Comparison of ENCODE assay signal across 10 cellular contexts in the genomic region with DNA sequence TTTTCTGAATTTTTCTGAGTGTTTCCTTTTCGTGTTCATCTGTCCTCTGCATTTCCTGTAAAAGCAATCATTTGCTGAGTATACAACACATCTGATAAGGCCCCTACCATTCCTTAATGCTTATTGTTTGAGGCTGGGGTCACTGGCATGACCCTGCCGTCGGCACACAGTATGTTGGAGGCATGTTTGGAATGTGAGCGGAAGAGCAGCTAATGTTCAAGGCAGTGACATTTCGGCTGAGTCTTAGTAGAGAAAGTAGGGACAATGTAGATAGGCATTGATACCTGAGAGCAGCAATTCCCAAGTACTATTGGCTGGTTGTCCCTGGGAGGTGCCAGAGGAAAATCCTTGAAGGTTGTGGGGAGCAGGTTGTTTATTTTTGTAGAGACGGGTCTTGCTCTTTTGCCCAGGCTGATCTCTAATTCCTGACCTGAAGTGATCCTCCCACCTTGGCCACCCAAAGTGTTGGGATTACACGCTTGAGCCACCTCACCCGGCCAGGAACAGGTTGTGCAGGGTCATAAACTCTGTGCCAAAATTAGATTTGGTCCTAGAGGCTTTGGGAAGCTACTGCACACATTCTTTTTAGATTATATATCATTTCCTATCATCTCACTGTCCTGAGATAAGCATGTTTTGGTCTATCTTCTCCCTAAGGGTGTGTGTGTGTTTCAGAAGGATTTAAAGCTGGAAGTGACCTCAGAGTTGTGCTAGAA. TPM values are rescaled to one million over a fixed set of nuclear protein-coding genes. Genes with fewer than 3 reads are reported as not detected.
DNase-seq lines count a peak whose midpoint lies in the region; ATAC-seq and TF ChIP-seq lines count a peak whose summit lies in the region.
"Had no signal": no experiment of that assay in that cellular context is flagged by ENCODE, and none has a peak within 500 bp of the region (broad histone marks: within the 10 kb centered on the region; RNA-seq: fewer than 3 reads in every experiment).

No MANE protein-coding gene starts in this region.

- no peaks in the 10 kb centered on the region for H3K27me3 ChIP-seq in right atrium auricular region

- H3K4me3 ChIP-seq in right atrium auricular region = no peak overlapping the region
- H3K4me3 ChIP-seq: HAP-1 had no signal

- no peak for TF ChIP-seq CTCF in right atrium auricular region (IDR thresholded peaks at IDR 0.05)

- ATAC-seq in HG03025 (IDR thresholded peaks at IDR 0.05; ENCODE audit: low FRiP score, unreplicated experiment) = no peak

- DNase-seq in HT-29 (ENCODE audit: low spot score) (peak; percentile 24), right atrium auricular region (ENCODE audit: low spot score) (no peak), pulmonary artery endothelial cell (ENCODE audit: low read depth, low spot score) (peak; percentile 74), ACHN (no peak), NCI-H526 treated with DMSO at 0.1 percent for 48 hours (lab: John Stamatoyannopoulos, UW) (no peak)
- DNase-seq in stimulated activated CD8-positive, alpha-beta memory T cell treated with anti-CD3 and anti-CD28 coated beads, Interleukin-4, amount 100 ng/mL, for 48 hours = no peak
- DNase-seq: activated CD4-positive, alpha-beta T cell treated with anti-CD3 and anti-CD28 coated beads for 4 hours had no signal

- in situ Hi-C loops in ACHN (cut with HindIII; ENCODE audit: low pct_ligation_motif_present, low pct_unique_long_range_greater_than_20kb, low sequenced_read_pairs) = no loop called here

- H3K27ac ChIP-seq in angular gyrus (ENCODE audit: low read depth, low read length) (peak overlapping the region; percentile 46), right atrium auricular region (peak overlapping the region; percentile 20 to 48)

- peaks cover 8% of the 10 kb centered on the region for H3K36me3 ChIP-seq in right atrium auricular region

- no peaks in the 10 kb centered on the region for H3K9me3 ChIP-seq in right atrium auricular region
- H3K9me3 ChIP-seq: HAP-1 had no signal

- H3K4me1 ChIP-seq in right atrium auricular region = peaks cover 0 to 33% of the 10 kb centered on the region in 2 donors
- H3K4me1 ChIP-seq: HAP-1 had no signal

RNA-seq across cellular contexts. Expression of gene PTPN23, which starts 13.5 kb away (rescaled TPM):
- total RNA-seq in HT-29 (2014; rRNA removed; shearing (Covaris generic)) = 13.9 and 16.6 TPM in 2 replicates
- 10 to 100 TPM; 13.7 to 18.8 TPM for total RNA-seq in right atrium auricular region
- total RNA-seq in pulmonary artery endothelial cell = 11.6 and 15.6 TPM in 2 replicates

Comparison
In these comparisons a context has a peak if more than half of its experiments do, and no peak if none do; other contexts are left out.
1. DNase-seq: peak in HT-29 (single experiment) and pulmonary artery endothelial cell (single experiment); none in right atrium auricular region (single experiment), ACHN (single experiment), stimulated activated CD8-positive, alpha-beta memory T cell treated with anti-CD3 and anti-CD28 coated beads, Interleukin-4, amount 100 ng/mL, for 48 hours (single experiment) and NCI-H526 treated with DMSO at 0.1 percent for 48 hours (single experiment).